15 cellular contexts compared by ENCODE assay signal in genomic region chr6:33841868-33842267, GRCh38. TPM values are rescaled to one million over a fixed set of nuclear protein-coding genes. Genes with fewer than 3 reads are reported as not detected.
DNase-seq lines count a peak whose midpoint lies in the region; ATAC-seq and TF ChIP-seq lines count a peak whose summit lies in the region.
"Had no signal": no experiment of that assay in that cellular context is flagged by ENCODE, and none has a peak within 500 bp of the region (broad histone marks: within the 10 kb centered on the region; RNA-seq: fewer than 3 reads in every experiment).

No MANE protein-coding gene starts in this region.

- ATAC-seq in IMR-90 (ENCODE audit: low read depth) (no peak), T-helper 17 cell (no peak), GM21515 (IDR thresholded peaks at IDR 0.05; ENCODE audit: unreplicated experiment) (no peak), HG02938 (IDR thresholded peaks at IDR 0.05; ENCODE audit: unreplicated experiment) (no peak)
- ATAC-seq: HCT116 had no signal

- H2AK5ac ChIP-seq in IMR-90 (ENCODE audit: low read depth, low read length) (peak overlapping the region; percentile 82), mesenchymal stem cell (ENCODE audit: low read length, severe bottlenecking) (no peak overlapping the region)

- no peaks in the 10 kb centered on the region for H3K27me3 ChIP-seq in IMR-90 (ENCODE audit: control insufficient read depth, insufficient read depth, low read length)
- no peaks in the 10 kb centered on the region for H3K27me3 ChIP-seq in mesenchymal stem cell (ENCODE audit: control insufficient read depth in 1 of 2, insufficient read depth in 1 of 2, low read length in 2 of 2)
- H3K27me3 ChIP-seq in dorsolateral prefrontal cortex = no peaks in the 10 kb centered on the region

- peak overlapping the region; percentile 9 for H3K27ac Mint-ChIP-seq in T-helper 17 cell
- H3K27ac Mint-ChIP-seq: CD8-positive, alpha-beta memory T cell had no signal

- CTCF ChIA-PET in IMR-90 (lab: Yijun Ruan, JAX) = interaction anchor here (1.1 kb wide), 1 partner anchor 18 kb away, joined by 4 read pairs; no protein-coding TSS in a partner anchor

- intact Hi-C loops in IMR-90 (cut with micrococcal nuclease) = loop anchor here (2.0 kb wide), 2 partner anchors 53 to 71 kb away; partner anchors contain the start of gene LEMD2
- intact Hi-C loops in dorsolateral prefrontal cortex (cut with DNase I) = no loop called here

- H3K9ac ChIP-seq in IMR-90 (ENCODE audit: low read depth, low read length) (no peak overlapping the region), mesenchymal stem cell (ENCODE audit: low read length) (no peak overlapping the region)

- H3K27me3 Mint-ChIP-seq in T-helper 17 cell = peaks cover 6% of the 10 kb centered on the region

- no peak overlapping the region for H4K5ac ChIP-seq in IMR-90 (ENCODE audit: low read depth, low read length)

- 100% methylated on average over 1 of the region's 4 CpGs; no CpG with 5 or more reads in 1 of the 2 experiments for WGBS in IMR-90 (ENCODE audit: extremely low coverage in 2 of 2, insufficient read length in 1 of 2), 2 experiments
- WGBS in mesenchymal stem cell = 100% methylated on average over 3 of the region's 4 CpGs

- peak overlapping the region; percentile 97; the same call in 1 of the 2 replicates for H2BK20ac ChIP-seq in IMR-90 (ENCODE audit: low read depth, low read length)

- H2BK15ac ChIP-seq in IMR-90 (ENCODE audit: low read depth, low read length) (peak overlapping the region; percentile 64; the same call in 2 of the 3 replicates), mesenchymal stem cell (ENCODE audit: low read depth, poor library complexity, severe bottlenecking) (no peak overlapping the region)

- H3K27ac ChIP-seq in IMR-90 (ENCODE audit: insufficient read depth, low read length) = no peak overlapping the region
- no peak overlapping the region for H3K27ac ChIP-seq in mesenchymal stem cell (ENCODE audit: low read length, poor library complexity, severe bottlenecking)
- H3K27ac ChIP-seq in dorsolateral prefrontal cortex = no peak overlapping the region

- dilution Hi-C loops in IMR-90 (cut with HindIII; ENCODE audit: low sequenced_read_pairs, unreplicated experiment) = no loop called here

- peaks cover 39% of the 10 kb centered on the region for H3K9me1 ChIP-seq in IMR-90 (ENCODE audit: insufficient read depth, low read length)

- H2AFZ ChIP-seq in IMR-90 (replicated peaks; ENCODE audit: low read length, poor library complexity) (no peak overlapping the region), mesenchymal stem cell (ENCODE audit: low read depth, low read length) (no peak overlapping the region)

- H3K23ac ChIP-seq in IMR-90 (ENCODE audit: low read depth, low read length) = no peak overlapping the region
- no peak overlapping the region for H3K23ac ChIP-seq in mesenchymal stem cell (ENCODE audit: low read length in 2 of 2)

- H3K18ac ChIP-seq in IMR-90 (ENCODE audit: low read depth, low read length) (no peak overlapping the region), mesenchymal stem cell (ENCODE audit: low read depth in 1 of 2, low read length in 2 of 2) (peak overlapping the region; percentile 13 to 62)

- H4K8ac ChIP-seq in IMR-90 (ENCODE audit: low read depth in 2 of 2, low read length in 2 of 2) = no peak overlapping the region
- no peak overlapping the region for H4K8ac ChIP-seq in mesenchymal stem cell (ENCODE audit: low read length)

- TF ChIP-seq RAD21 in IMR-90 (IDR thresholded peaks at IDR 0.05; ENCODE audit: low read length) = no peak

- H3K4me1 Mint-ChIP-seq in T-helper 17 cell = peaks cover 10% of the 10 kb centered on the region

- H2BK5ac ChIP-seq in IMR-90 (ENCODE audit: low read depth, low read length, poor library complexity, severe bottlenecking) = no peak overlapping the region
- no peak overlapping the region for H2BK5ac ChIP-seq in mesenchymal stem cell (ENCODE audit: low read depth, low read length, poor library complexity, severe bottlenecking)

- H3K4me3 ChIP-seq in IMR-90 (ENCODE audit: insufficient read depth, low read depth, low read length) (no peak overlapping the region), mesenchymal stem cell (ENCODE audit: insufficient read depth in 1 of 2, low read depth in 1 of 2, low read length in 2 of 2) (no peak overlapping the region), dorsolateral prefrontal cortex (no peak overlapping the region)

- H3K56ac ChIP-seq in IMR-90 (ENCODE audit: extremely low read depth, insufficient read depth, low read length) = no peak overlapping the region

- peak overlapping the region; percentile 87 to 96 for H2BK12ac ChIP-seq in mesenchymal stem cell (ENCODE audit: low read length in 2 of 2)

- H4K91ac ChIP-seq in IMR-90 (ENCODE audit: insufficient read depth, low read depth, low read length) (peak overlapping the region; percentile 90), mesenchymal stem cell (ENCODE audit: low read length) (no peak overlapping the region)

- no peaks in the 10 kb centered on the region for H4K20me1 ChIP-seq in IMR-90 (ENCODE audit: insufficient read depth, low read length)

- H3K4ac ChIP-seq in IMR-90 (ENCODE audit: low read depth, low read length) = peak overlapping the region; percentile 96
- H3K4ac ChIP-seq in mesenchymal stem cell (ENCODE audit: low read depth in 1 of 2, low read length in 2 of 2) = peak overlapping the region; percentile 15 to 45

- TF ChIP-seq POLR2A in IMR-90 (IDR thresholded peaks at IDR 0.05; ENCODE audit: low read depth, low read length) = no peak

- H3K4me3 Mint-ChIP-seq in T-helper 17 cell = no peak overlapping the region

- TF ChIP-seq CTCF in IMR-90 (conservative IDR thresholded peaks at IDR 0.05; ENCODE audit: low read depth, low read length) (no peak), dorsolateral prefrontal cortex (IDR thresholded peaks at IDR 0.05 in 54 of 56, conservative IDR thresholded peaks at IDR 0.05 in 2 of 56; ENCODE audit: low read depth in 1 of 56, partially characterized antibody in 56 of 56) (no peak)

- H2BK120ac ChIP-seq in IMR-90 (ENCODE audit: low read depth, low read length) = peak overlapping the region; percentile 96
- H2BK120ac ChIP-seq in mesenchymal stem cell (ENCODE audit: low read depth, low read length) = peak overlapping the region; percentile 2

- peaks cover 40% of the 10 kb centered on the region for H3K4me1 ChIP-seq in IMR-90 (ENCODE audit: control insufficient read depth, insufficient read depth, low read length)
- H3K4me1 ChIP-seq in mesenchymal stem cell (ENCODE audit: control insufficient read depth, insufficient read depth, low read depth, low read length) = peaks cover 37% of the 10 kb centered on the region

- H3K79me1 ChIP-seq in IMR-90 (ENCODE audit: low read depth in 1 of 2, low read length in 2 of 2) (peaks cover 0 to 14% of the 10 kb centered on the region in 2 experiments; a peak in 1 of 4 replicates), mesenchymal stem cell (replicated peaks; ENCODE audit: low read length, poor library complexity, severe bottlenecking) (no peaks in the 10 kb centered on the region)

- H2AK9ac ChIP-seq in IMR-90 (replicated peaks; ENCODE audit: low read depth, low read length, poor library complexity) = no peak overlapping the region

- DNase-seq in IMR-90 (no peak), T-helper 17 cell (no peak), mesenchymal stem cell (no peak), dorsolateral prefrontal cortex (no peak), T-helper 9 cell (no peak)
- DNase-seq: Caco-2, DND-41, GDM1, KBM-7 had no signal

- BruUV-seq in IMR-90 (replicated peaks; lab: Mats Ljungman, UMichigan) = no TSS peak

- H3K36me3 ChIP-seq in IMR-90 (ENCODE audit: control insufficient read depth, insufficient read depth, low read length) (no peaks in the 10 kb centered on the region), mesenchymal stem cell (ENCODE audit: control insufficient read depth in 1 of 2, insufficient read depth in 2 of 2, low read depth in 1 of 2, low read length in 2 of 2) (no peaks in the 10 kb centered on the region)

- H3K36me3 Mint-ChIP-seq in T-helper 17 cell (ENCODE audit: low read depth) = no peaks in the 10 kb centered on the region
- H3K36me3 Mint-ChIP-seq: CD8-positive, alpha-beta memory T cell had no signal

- H3K4me2 ChIP-seq in IMR-90 (ENCODE audit: low read depth, low read length) (no peak overlapping the region), mesenchymal stem cell (ENCODE audit: low read length, poor library complexity, severe bottlenecking) (no peak overlapping the region)

- no peaks in the 10 kb centered on the region for H3K9me3 ChIP-seq in IMR-90 (ENCODE audit: control insufficient read depth, insufficient read depth, low read length)
- H3K9me3 ChIP-seq in T-helper 17 cell (ENCODE audit: control insufficient read depth, low read length, poor library complexity, severe bottlenecking) = no peaks in the 10 kb centered on the region
- no peaks in the 10 kb centered on the region for H3K9me3 ChIP-seq in mesenchymal stem cell (ENCODE audit: control insufficient read depth, low read length)
- H3K9me3 ChIP-seq: Caco-2 had no signal

- in situ Hi-C loops in IMR-90 (cut with MboI; ENCODE audit: low sequenced_read_pairs) = no loop called here

- POLR2A ChIA-PET in IMR-90 (lab: Charles Lee; ENCODE audit: unreplicated experiment) = no interaction called here

- H3K14ac ChIP-seq in IMR-90 (replicated peaks; ENCODE audit: low read depth, low read length) (no peak overlapping the region; the same call in 1 of the 2 replicates), mesenchymal stem cell (ENCODE audit: low read length in 2 of 2) (no peak overlapping the region)

TF ChIP-seq in IMR-90, 13 proteins besides CTCF, POLR2A, EP300 and RAD21 (continues in another document):
- TF ChIP-seq MAZ (IDR thresholded peaks at IDR 0.05; ENCODE audit: borderline replicate concordance, low read depth, low read length) (no peak), MAFK (IDR thresholded peaks at IDR 0.05; ENCODE audit: low read depth, low read length) (no peak), RFX5 (IDR thresholded peaks at IDR 0.05; ENCODE audit: low read depth, low read length) (no peak), BHLHE40 (IDR thresholded peaks at IDR 0.05; ENCODE audit: low read depth, low read length) (no peak)

RNA-seq across cellular contexts. Expression of gene MLN, which starts 38.1 kb away (rescaled TPM):
- total RNA-seq in IMR-90 (2012; rRNA removed) (not detected in 2 replicates), T-helper 17 cell (not detected), dorsolateral prefrontal cortex (not detected)
- not detected in 2 replicates for polyA plus RNA-seq in IMR-90 (2012; rRNA removed)
- not detected in 2 replicates for polyA plus RNA-seq in IMR-90 (2012; cell fraction: cytosol; rRNA removed)
- polyA plus RNA-seq in IMR-90 (2012; cell fraction: nucleus; rRNA removed; ENCODE audit: low replicate concordance) = not detected in 2 replicates
- not detected for polyA plus RNA-seq in mesenchymal stem cell (2013, experiment 1 of 2)
- not detected for polyA plus RNA-seq in mesenchymal stem cell (2013, experiment 2 of 2)
- total RNA-seq: A673; Caco-2; CD8-positive, alpha-beta memory T cell had no signal
- polyA plus RNA-seq: BJ; CD8-positive, alpha-beta memory T cell had no signal

RNA-seq across cellular contexts. Expression of gene LEMD2, which starts 52.9 kb away (rescaled TPM):
- total RNA-seq in IMR-90 (2012; rRNA removed) = 24.4 and 26.5 TPM in 2 replicates
- polyA plus RNA-seq in IMR-90 (2012; rRNA removed) = 37.8 and 43.6 TPM in 2 replicates
- 30.9 and 55.6 TPM in 2 replicates for polyA plus RNA-seq in IMR-90 (2012; cell fraction: cytosol; rRNA removed)
- polyA plus RNA-seq in IMR-90 (2012; cell fraction: nucleus; rRNA removed; ENCODE audit: low replicate concordance) = 98.1 and 109 TPM in 2 replicates
- 100 to 1,000 TPM; 101 to 120 TPM for total RNA-seq in T-helper 17 cell
- 37.2 TPM for polyA plus RNA-seq in mesenchymal stem cell (2013, experiment 1 of 2)
- 35.9 TPM for polyA plus RNA-seq in mesenchymal stem cell (2013, experiment 2 of 2)
- 10 to 100 TPM; 37.1 to 79.5 (median 56.7) TPM for total RNA-seq in dorsolateral prefrontal cortex
